ENCODE assay signal across 15 cellular contexts in the genomic region with DNA sequence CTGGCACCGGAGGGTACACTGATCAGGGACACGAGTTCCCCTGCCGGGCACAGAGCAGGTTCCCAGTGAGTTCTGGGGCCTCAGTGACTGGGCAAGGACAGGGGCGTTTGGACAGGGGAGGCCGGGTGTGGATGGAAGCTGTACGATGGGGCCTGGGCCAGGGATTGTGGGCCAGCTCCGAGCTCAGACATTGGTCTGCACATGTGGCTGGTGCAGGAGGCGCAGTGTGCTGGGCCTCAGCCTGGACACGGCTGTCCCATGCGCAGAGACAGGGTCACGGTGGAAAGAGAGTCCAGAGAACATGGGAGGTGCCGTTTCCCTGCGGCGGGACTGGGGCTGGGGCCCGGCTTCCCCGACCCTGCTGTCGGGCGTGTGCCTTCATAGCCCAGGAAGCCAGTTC.
DNase-seq lines count a peak whose midpoint lies in the region; ATAC-seq and TF ChIP-seq lines count a peak whose summit lies in the region.
"Had no signal": no experiment of that assay in that cellular context is flagged by ENCODE, and none has a peak within 500 bp of the region (broad histone marks: within the 10 kb centered on the region; RNA-seq: fewer than 3 reads in every experiment).

No MANE protein-coding gene starts in this region.

- H3K27me3 ChIP-seq in colonic mucosa (no peaks in the 10 kb centered on the region), skeletal muscle tissue (ENCODE audit: control insufficient read depth in 3 of 3, insufficient read depth in 3 of 3, low read length in 3 of 3) (peaks cover 0 to 17% (median 4%) of the 10 kb centered on the region in 3 donors)

- H3K36me3 Mint-ChIP-seq in CD14-positive monocyte: peaks cover 38 to 49% of the 10 kb centered on the region in 2 donors

- H3K4me3 ChIP-seq in colonic mucosa (no peak overlapping the region), mesodermal cell (ENCODE audit: extremely low read depth, insufficient read depth, low read length, poor library complexity, severe bottlenecking) (no peak overlapping the region), skeletal muscle tissue (ENCODE audit: low read length in 3 of 3) (no peak overlapping the region)

- no peak for ATAC-seq in HG03460 (IDR thresholded peaks at IDR 0.05; ENCODE audit: unreplicated experiment)
- ATAC-seq: effector memory CD8-positive, alpha-beta T cell; stimulated activated naive CD8-positive, alpha-beta T cell treated with anti-CD3 and anti-CD28 coated beads, Interleukin-15, Interleukin-2, amounts not matched to agents 100 U/mL and 50 U/mL, for 24 hours had no signal

- no peaks in the 10 kb centered on the region for H3K36me3 ChIP-seq in colonic mucosa
- no peaks in the 10 kb centered on the region for H3K36me3 ChIP-seq in mesodermal cell (ENCODE audit: control insufficient read depth, insufficient read depth, low read length)
- H3K36me3 ChIP-seq in skeletal muscle tissue (ENCODE audit: control insufficient read depth in 3 of 3, insufficient read depth in 3 of 3, low read length in 3 of 3): no peaks in the 10 kb centered on the region

- H3K27ac ChIP-seq in colonic mucosa (peak overlapping the region; percentile 66), mesodermal cell (ENCODE audit: low read depth, low read length, severe bottlenecking) (peak overlapping the region; percentile 96), skeletal muscle tissue (ENCODE audit: low read depth, low read length) (peak overlapping the region; percentile 83)

- peak overlapping the region; percentile 83 to 90 (median 87) for H3K27ac Mint-ChIP-seq in CD14-positive monocyte
- H3K27ac Mint-ChIP-seq: effector memory CD8-positive, alpha-beta T cell had no signal

- H3K9me3 ChIP-seq in colonic mucosa (no peaks in the 10 kb centered on the region), mesodermal cell (ENCODE audit: control insufficient read depth, low read length) (peaks cover 35% of the 10 kb centered on the region), skeletal muscle tissue (ENCODE audit: control insufficient read depth in 3 of 3, low read length in 3 of 3) (peaks cover 2 to 6% (median 4%) of the 10 kb centered on the region in 3 donors)

- H3K4me1 ChIP-seq in colonic mucosa (no peaks in the 10 kb centered on the region), mesodermal cell (ENCODE audit: control insufficient read depth, insufficient read depth, low read length, poor library complexity, severe bottlenecking) (peaks cover 29% of the 10 kb centered on the region), skeletal muscle tissue (ENCODE audit: control insufficient read depth in 3 of 3, insufficient read depth in 3 of 3, low read length in 3 of 3) (peaks cover 35 to 39% (median 36%) of the 10 kb centered on the region in 3 donors)

- TF ChIP-seq CTCF in CD14-positive monocyte (IDR thresholded peaks at IDR 0.05) (no peak), colonic mucosa (IDR thresholded peaks at IDR 0.05) (no peak)

- peak overlapping the region; percentile 49 to 52 for H3K4me3 Mint-ChIP-seq in CD14-positive monocyte
- H3K4me3 Mint-ChIP-seq: effector memory CD8-positive, alpha-beta T cell had no signal

- intact Hi-C loops in CD14-positive monocyte (cut with micrococcal nuclease) (no loop called here), colonic mucosa (cut with DNase I) (no loop called here)

- H3K9ac ChIP-seq in colonic mucosa (ENCODE audit: low read depth in 2 of 2, low read length in 2 of 2) (no peak overlapping the region), skeletal muscle tissue (ENCODE audit: low read depth in 1 of 3, low read length in 3 of 3) (peak overlapping the region in 1 of 3 donors; percentile 71)

- peaks cover 0 to 4% (median 0%) of the 10 kb centered on the region in 3 donors for H3K27me3 Mint-ChIP-seq in CD14-positive monocyte (ENCODE audit: low read depth in 3 of 3)
- H3K27me3 Mint-ChIP-seq: naive thymus-derived CD4-positive, alpha-beta T cell had no signal

- 96 to 98% methylated on average over 18 of the region's 18 CpGs for WGBS in mesodermal cell (ENCODE audit: insufficient coverage in 2 of 2), 2 experiments

- peaks cover 31 to 40% (median 38%) of the 10 kb centered on the region in 7 donors for H3K9me3 Mint-ChIP-seq in CD14-positive monocyte

- peaks cover 62% of the 10 kb centered on the region for H3K4me1 Mint-ChIP-seq in CD14-positive monocyte

- DNase-seq in CD14-positive monocyte (ENCODE audit: low spot score) (no peak), colonic mucosa (no peak), GM19240 (ENCODE audit: insufficient read length, low spot score) (no peak), germinal center (ENCODE audit: low spot score) (no peak), T-helper 1 cell (no peak)
- DNase-seq: activated CD8-positive, alpha-beta memory T cell treated with anti-CD3 and anti-CD28 coated beads for 24 hours; AML-193; effector memory CD8-positive, alpha-beta T cell; naive thymus-derived CD4-positive, alpha-beta T cell; NCI-H2107; stimulated activated naive CD8-positive, alpha-beta T cell treated with anti-CD3 and anti-CD28 coated beads, Interleukin-15, Interleukin-2, amounts not matched to agents 100 U/mL and 50 U/mL, for 24 hours; T-helper 9 cell had no signal
